Comparison of ENCODE assay signal across 21 cellular contexts in the genomic region with DNA sequence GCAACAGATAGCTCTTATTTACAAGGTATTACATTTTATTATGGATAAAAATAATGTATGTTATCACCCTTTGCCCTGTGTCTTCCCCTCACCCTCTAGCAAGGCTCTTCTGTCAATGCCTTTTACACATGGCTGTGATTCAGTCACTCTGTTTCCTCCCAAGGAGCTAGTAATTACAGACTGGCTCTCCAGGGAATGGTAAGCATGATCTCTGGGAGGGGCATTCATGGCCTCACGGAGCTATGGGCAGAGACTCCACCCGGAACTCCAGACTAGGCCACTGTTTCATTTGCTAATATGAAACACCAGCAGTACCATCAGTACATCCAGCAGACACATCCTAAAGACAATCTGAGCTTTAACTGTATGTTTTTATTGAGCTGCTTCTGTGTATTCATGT.
"Had no signal": no experiment of that assay in that cellular context is flagged by ENCODE, and none has a peak within 500 bp of the region (broad histone marks: within the 10 kb centered on the region; RNA-seq: fewer than 3 reads in every experiment).

No MANE protein-coding gene starts in this region.

- H3K4me1 ChIP-seq: colonic mucosa, tibial artery had no signal

- H3K36me3 ChIP-seq: colonic mucosa, tibial artery had no signal

- H3K4me3 Mint-ChIP-seq: activated CD4-positive, alpha-beta T cell treated with anti-CD3 and anti-CD28 coated beads, Interleukin-2, amount 10 ng/mL, durations not matched to agents 24 days and 14 days; activated CD8-positive, alpha-beta T cell treated with anti-CD3 and anti-CD28 coated beads for 36 hours; activated naive CD8-positive, alpha-beta T cell treated with anti-CD3 and anti-CD28 coated beads, Interleukin-2, amount 10 ng/mL, durations not matched to agents 7 days and 5 days; activated T-helper 17 cell treated with anti-CD3 and anti-CD28 coated beads, Interleukin-2, amount 50 U/mL, for 72 hours; brain; natural killer cell treated with Interleukin-12 subunit alpha and Interleukin-12 subunit beta and Interleukin-15 and Interleukin-18, amount 100 ng/mL, for 72 hours had no signal

- H3K4me3 ChIP-seq: colonic mucosa, tibial artery had no signal

- H3K9me3 ChIP-seq: colonic mucosa had no signal

- H3K4me1 Mint-ChIP-seq: activated CD4-positive, alpha-beta T cell treated with anti-CD3 and anti-CD28 coated beads, Interleukin-2, amount 10 ng/mL, durations not matched to agents 24 days and 14 days; activated naive CD8-positive, alpha-beta T cell treated with anti-CD3 and anti-CD28 coated beads, Interleukin-2, amount 10 ng/mL, durations not matched to agents 7 days and 5 days; activated T-helper 17 cell treated with anti-CD3 and anti-CD28 coated beads, Interleukin-2, amount 50 U/mL, for 72 hours had no signal

- H3K27me3 Mint-ChIP-seq: activated CD4-positive, alpha-beta T cell treated with anti-CD3 and anti-CD28 coated beads, Interleukin-2, amount 10 ng/mL, durations not matched to agents 24 days and 14 days; activated CD8-positive, alpha-beta T cell treated with anti-CD3 and anti-CD28 coated beads for 36 hours; activated naive CD8-positive, alpha-beta T cell treated with anti-CD3 and anti-CD28 coated beads, Interleukin-2, amount 10 ng/mL, durations not matched to agents 7 days and 5 days; activated T-helper 17 cell treated with anti-CD3 and anti-CD28 coated beads, Interleukin-2, amount 50 U/mL, for 72 hours; brain; natural killer cell treated with Interleukin-12 subunit alpha and Interleukin-12 subunit beta and Interleukin-15 and Interleukin-18, amount 100 ng/mL, for 72 hours had no signal

- H3K27ac Mint-ChIP-seq: activated CD4-positive, alpha-beta T cell treated with anti-CD3 and anti-CD28 coated beads, Interleukin-2, amount 10 ng/mL, durations not matched to agents 24 days and 14 days; activated CD8-positive, alpha-beta T cell treated with anti-CD3 and anti-CD28 coated beads for 36 hours; activated naive CD8-positive, alpha-beta T cell treated with anti-CD3 and anti-CD28 coated beads, Interleukin-2, amount 10 ng/mL, durations not matched to agents 7 days and 5 days; activated T-helper 17 cell treated with anti-CD3 and anti-CD28 coated beads, Interleukin-2, amount 50 U/mL, for 72 hours; natural killer cell treated with Interleukin-12 subunit alpha and Interleukin-12 subunit beta and Interleukin-15 and Interleukin-18, amount 100 ng/mL, for 72 hours had no signal

- H3K27me3 ChIP-seq: colonic mucosa, tibial artery had no signal

- H3K36me3 Mint-ChIP-seq: activated naive CD8-positive, alpha-beta T cell treated with anti-CD3 and anti-CD28 coated beads, Interleukin-2, amount 10 ng/mL, durations not matched to agents 7 days and 5 days had no signal

- DNase-seq: activated CD4-positive, alpha-beta T cell treated with anti-CD3 and anti-CD28 coated beads, Interleukin-2, amount 10 ng/mL, durations not matched to agents 24 days and 14 days; activated CD4-positive, CD25-positive, alpha-beta regulatory T cell; activated CD8-positive, alpha-beta T cell treated with anti-CD3 and anti-CD28 coated beads for 36 hours; activated naive CD4-positive, alpha-beta T cell treated with Interleukin-2 at 50 U/mL for 16 hours; activated naive CD8-positive, alpha-beta T cell treated with anti-CD3 and anti-CD28 coated beads, Interleukin-2, amount 10 ng/mL, durations not matched to agents 7 days and 5 days; activated T-cell treated with anti-CD3 and anti-CD28 coated beads, Interleukin-2, amount 50 U/mL, for 1 hour; central memory CD4-positive, alpha-beta T cell; colonic mucosa; erythroblast; mesendoderm; nucleus accumbens; stimulated activated CD4-positive, alpha-beta T cell treated with anti-CD3 and anti-CD28 coated beads, Interleukin-12 subunit alpha, Interleukin-12 subunit beta, amount 100 ng/mL, for 4 hours; stimulated activated CD4-positive, alpha-beta T cell treated with anti-CD3 and anti-CD28 coated beads, Interleukin-1b, Interleukin-23, amount 100 ng/mL, for 48 hours; stimulated activated naive CD4-positive, alpha-beta T cell treated with Interleukin-2 at 50 U/mL for 16 hours; substantia nigra; T-helper 1 cell; T-helper 9 cell; tibial artery had no signal

- H3K27ac ChIP-seq: colonic mucosa, tibial artery had no signal
